19 cellular contexts compared by ENCODE assay signal in the genomic region with DNA sequence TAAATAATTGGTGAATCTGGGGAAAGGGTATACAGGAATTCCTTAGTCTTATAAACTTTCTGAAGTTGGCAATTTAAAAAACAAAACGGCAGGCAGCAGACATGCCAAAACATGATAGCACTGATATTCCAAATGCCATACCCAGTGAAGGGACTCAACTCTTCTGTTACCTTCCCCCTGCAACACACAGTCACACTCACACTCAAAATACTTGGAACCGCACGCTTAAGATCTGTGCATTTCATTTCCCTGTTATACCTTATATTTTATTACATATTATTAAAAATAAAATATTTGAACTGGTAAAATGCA.
DNase-seq lines count a peak whose midpoint lies in the region; ATAC-seq and TF ChIP-seq lines count a peak whose summit lies in the region.
"Had no signal": no experiment of that assay in that cellular context is flagged by ENCODE, and none has a peak within 500 bp of the region (broad histone marks: within the 10 kb centered on the region; RNA-seq: fewer than 3 reads in every experiment).

No MANE protein-coding gene starts in this region.

- H3K36me3 Mint-ChIP-seq in osteocyte (ENCODE audit: unreplicated experiment) (no peaks in the 10 kb centered on the region), WTC11 (peaks cover 5% of the 10 kb centered on the region; the same call in 1 of the 2 replicates)
- peaks cover 19% of the 10 kb centered on the region for H3K36me3 Mint-ChIP-seq in activated CD4-positive, alpha-beta T cell treated with anti-CD3 and anti-CD28 coated beads, Interleukin-2, amount 10 ng/mL, durations not matched to agents 24 days and 14 days (ENCODE audit: low read depth)
- H3K36me3 Mint-ChIP-seq: stimulated activated naive B cell treated with anti-CD40 and anti-IgM and Interleukin-4, amounts not matched to agents 10 μg/mL and 1 μg/mL and 100 μg/mL, for 72 hours had no signal

- H3K9me3 Mint-ChIP-seq in osteocyte (ENCODE audit: unreplicated experiment): no peaks in the 10 kb centered on the region
- H3K9me3 Mint-ChIP-seq in activated CD4-positive, alpha-beta T cell treated with anti-CD3 and anti-CD28 coated beads, Interleukin-2, amount 10 ng/mL, durations not matched to agents 24 days and 14 days: peaks cover 11% of the 10 kb centered on the region
- peaks cover 7% of the 10 kb centered on the region for H3K9me3 Mint-ChIP-seq in WTC11
- H3K9me3 Mint-ChIP-seq: activated T-helper 17 cell treated with anti-CD3 and anti-CD28 coated beads, Interleukin-2, amount 50 U/mL, for 72 hours had no signal

- peak overlapping the region; percentile 94 to 95 for H3K27ac ChIP-seq in ascending aorta
- H3K27ac ChIP-seq in epithelial cell of prostate: peak overlapping the region; percentile 69
- H3K27ac ChIP-seq in thyroid gland: peak overlapping the region; percentile 18 to 81 (median 30)

- CTCF ChIA-PET in WTC11 (lab: Charles Lee): interaction anchor here (1.1 to 2.7 kb wide), 3 partner anchors 35 to 79 kb away, joined by 3 to 12 read pairs (median 4); no protein-coding TSS in a partner anchor

- 88 to 95% methylated on average over 3 of the region's 3 CpGs for WGBS in thyroid gland, 2 donors

- no peak for ATAC-seq in WTC11
- ATAC-seq: activated CD8-positive, alpha-beta T cell treated with anti-CD3 and anti-CD28 coated beads for 36 hours; activated T-helper 17 cell treated with anti-CD3 and anti-CD28 coated beads, Interleukin-2, amount 50 U/mL, for 72 hours; GM12878; SK-N-SH treated with all-trans-retinoic acid at 6 μM for 48 hours; stimulated activated naive B cell treated with anti-CD40 and anti-IgM and Interleukin-4, amounts not matched to agents 10 μg/mL and 1 μg/mL and 100 μg/mL, for 72 hours had no signal

- no peaks in the 10 kb centered on the region for H3K27me3 ChIP-seq in ascending aorta
- no peaks in the 10 kb centered on the region for H3K27me3 ChIP-seq in thyroid gland

- DNase-seq in ascending aorta (ENCODE audit: low spot score in 2 of 2) (no peak), epithelial cell of prostate (ENCODE audit: low read depth, low spot score) (no peak), osteocyte (ENCODE audit: extremely low spot score, unreplicated experiment) (no peak), thyroid gland (no peak), WTC11 (ENCODE audit: low spot score) (no peak), foreskin fibroblast (no peak)
- DNase-seq in activated CD4-positive, alpha-beta T cell treated with anti-CD3 and anti-CD28 coated beads, Interleukin-2, amount 10 ng/mL, durations not matched to agents 24 days and 14 days: no peak
- DNase-seq: activated CD8-positive, alpha-beta T cell treated with anti-CD3 and anti-CD28 coated beads for 36 hours; amniotic stem cell; cortex of kidney; erythroblast; GOT3; NCI-H1048; NCI-H2081; NCI-H526; stimulated activated naive B cell treated with anti-CD40 and anti-IgM and Interleukin-4, amounts not matched to agents 10 μg/mL and 1 μg/mL and 100 μg/mL, for 72 hours had no signal

- no peak for TF ChIP-seq POLR2A in thyroid gland (IDR thresholded peaks at IDR 0.05)

- intact Hi-C loops in ascending aorta (cut with DNase I): loop anchor here (5.0 kb wide), 1 partner anchor 124 kb away; a partner anchor contains a TSS
- intact Hi-C loops in thyroid gland (cut with DNase I): no loop called here
- intact Hi-C loops in activated CD4-positive, alpha-beta T cell treated with anti-CD3 and anti-CD28 coated beads, Interleukin-2, amount 10 ng/mL, durations not matched to agents 24 days and 14 days (cut with micrococcal nuclease): no loop called here

- H3K4me3 ChIP-seq in ascending aorta (no peak overlapping the region), thyroid gland (replicated peaks in 1 of 3) (no peak overlapping the region), foreskin fibroblast (ENCODE audit: low read depth in 1 of 2, low read length in 2 of 2) (no peak overlapping the region)
- H3K4me3 ChIP-seq: GM12878 had no signal

- H3K36me3 ChIP-seq in ascending aorta (no peaks in the 10 kb centered on the region), thyroid gland (no peaks in the 10 kb centered on the region)

- H3K9me3 ChIP-seq in ascending aorta: no peaks in the 10 kb centered on the region
- no peaks in the 10 kb centered on the region for H3K9me3 ChIP-seq in thyroid gland

- no peaks in the 10 kb centered on the region for H3K27me3 Mint-ChIP-seq in osteocyte (ENCODE audit: unreplicated experiment)
- peaks cover 5% of the 10 kb centered on the region for H3K27me3 Mint-ChIP-seq in activated CD4-positive, alpha-beta T cell treated with anti-CD3 and anti-CD28 coated beads, Interleukin-2, amount 10 ng/mL, durations not matched to agents 24 days and 14 days
- H3K27me3 Mint-ChIP-seq in WTC11 (ENCODE audit: low read depth): peaks cover 33% of the 10 kb centered on the region
- H3K27me3 Mint-ChIP-seq: activated CD8-positive, alpha-beta T cell treated with anti-CD3 and anti-CD28 coated beads for 36 hours; activated T-helper 17 cell treated with anti-CD3 and anti-CD28 coated beads, Interleukin-2, amount 50 U/mL, for 72 hours; stimulated activated naive B cell treated with anti-CD40 and anti-IgM and Interleukin-4, amounts not matched to agents 10 μg/mL and 1 μg/mL and 100 μg/mL, for 72 hours had no signal

- POLR2A ChIA-PET in WTC11 (lab: Charles Lee): interaction anchor here (1.0 kb wide), 1 partner anchor 19 kb away, joined by 3 read pairs; no protein-coding TSS in a partner anchor

- TF ChIP-seq CTCF in ascending aorta (IDR thresholded peaks at IDR 0.05) (no peak), osteocyte (IDR thresholded peaks at IDR 0.05) (no peak), thyroid gland (IDR thresholded peaks at IDR 0.05) (no peak), WTC11 (IDR thresholded peaks at IDR 0.05) (no peak), foreskin fibroblast (IDR thresholded peaks at IDR 0.05; ENCODE audit: low read depth, low read length) (no peak)

- no peak overlapping the region for H3K4me3 Mint-ChIP-seq in osteocyte (ENCODE audit: unreplicated experiment)
- H3K4me3 Mint-ChIP-seq in activated CD4-positive, alpha-beta T cell treated with anti-CD3 and anti-CD28 coated beads, Interleukin-2, amount 10 ng/mL, durations not matched to agents 24 days and 14 days: no peak overlapping the region
- H3K4me3 Mint-ChIP-seq in WTC11: no peak overlapping the region
- H3K4me3 Mint-ChIP-seq: activated CD8-positive, alpha-beta T cell treated with anti-CD3 and anti-CD28 coated beads for 36 hours; activated T-helper 17 cell treated with anti-CD3 and anti-CD28 coated beads, Interleukin-2, amount 50 U/mL, for 72 hours; stimulated activated naive B cell treated with anti-CD40 and anti-IgM and Interleukin-4, amounts not matched to agents 10 μg/mL and 1 μg/mL and 100 μg/mL, for 72 hours had no signal

- H3K27ac Mint-ChIP-seq in osteocyte (ENCODE audit: unreplicated experiment): peak overlapping the region; percentile 92
- H3K27ac Mint-ChIP-seq in activated CD4-positive, alpha-beta T cell treated with anti-CD3 and anti-CD28 coated beads, Interleukin-2, amount 10 ng/mL, durations not matched to agents 24 days and 14 days: no peak overlapping the region
- no peak overlapping the region for H3K27ac Mint-ChIP-seq in WTC11
- H3K27ac Mint-ChIP-seq: activated CD8-positive, alpha-beta T cell treated with anti-CD3 and anti-CD28 coated beads for 36 hours; activated T-helper 17 cell treated with anti-CD3 and anti-CD28 coated beads, Interleukin-2, amount 50 U/mL, for 72 hours; stimulated activated naive B cell treated with anti-CD40 and anti-IgM and Interleukin-4, amounts not matched to agents 10 μg/mL and 1 μg/mL and 100 μg/mL, for 72 hours had no signal

- peaks cover 72% of the 10 kb centered on the region for H3K4me1 Mint-ChIP-seq in osteocyte (ENCODE audit: unreplicated experiment)
- H3K4me1 Mint-ChIP-seq in activated CD4-positive, alpha-beta T cell treated with anti-CD3 and anti-CD28 coated beads, Interleukin-2, amount 10 ng/mL, durations not matched to agents 24 days and 14 days: no peaks in the 10 kb centered on the region
- H3K4me1 Mint-ChIP-seq in WTC11: peaks cover 30% of the 10 kb centered on the region

- peaks cover 35 to 43% of the 10 kb centered on the region in 2 donors for H3K4me1 ChIP-seq in ascending aorta
- H3K4me1 ChIP-seq in thyroid gland: peaks cover 10 to 39% of the 10 kb centered on the region in 2 donors

TF ChIP-seq in WTC11, 78 proteins besides CTCF, POLR2A, EP300 and RAD21 (continues in another document):
- TF ChIP-seq SMAD3 (CRISPR knock-in tag; IDR thresholded peaks at IDR 0.05; ENCODE audit: borderline replicate concordance): no peak
- no peak for TF ChIP-seq ETV6 (CRISPR knock-in tag; IDR thresholded peaks at IDR 0.05)
- TF ChIP-seq HMGA2 (CRISPR knock-in tag; IDR thresholded peaks at IDR 0.05): no peak
- TF ChIP-seq, protein P1, sequence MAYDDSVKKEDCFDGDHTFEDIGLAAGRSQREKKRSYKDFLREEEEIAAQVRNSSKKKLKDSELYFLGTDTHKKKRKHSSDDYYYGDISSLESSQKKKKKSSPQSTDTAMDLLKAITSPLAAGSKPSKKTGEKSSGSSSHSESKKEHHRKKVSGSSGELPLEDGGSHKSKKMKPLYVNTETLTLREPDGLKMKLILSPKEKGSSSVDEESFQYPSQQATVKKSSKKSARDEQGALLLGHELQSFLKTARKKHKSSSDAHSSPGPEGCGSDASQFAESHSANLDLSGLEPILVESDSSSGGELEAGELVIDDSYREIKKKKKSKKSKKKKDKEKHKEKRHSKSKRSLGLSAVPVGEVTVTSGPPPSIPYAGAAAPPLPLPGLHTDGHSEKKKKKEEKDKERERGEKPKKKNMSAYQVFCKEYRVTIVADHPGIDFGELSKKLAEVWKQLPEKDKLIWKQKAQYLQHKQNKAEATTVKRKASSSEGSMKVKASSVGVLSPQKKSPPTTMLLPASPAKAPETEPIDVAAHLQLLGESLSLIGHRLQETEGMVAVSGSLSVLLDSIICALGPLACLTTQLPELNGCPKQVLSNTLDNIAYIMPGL (CRISPR knock-in tag; IDR thresholded peaks at IDR 0.05): no peak
- TF ChIP-seq FOXJ3 (CRISPR knock-in tag; IDR thresholded peaks at IDR 0.05; ENCODE audit: borderline replicate concordance): no peak
- TF ChIP-seq, protein P2, sequence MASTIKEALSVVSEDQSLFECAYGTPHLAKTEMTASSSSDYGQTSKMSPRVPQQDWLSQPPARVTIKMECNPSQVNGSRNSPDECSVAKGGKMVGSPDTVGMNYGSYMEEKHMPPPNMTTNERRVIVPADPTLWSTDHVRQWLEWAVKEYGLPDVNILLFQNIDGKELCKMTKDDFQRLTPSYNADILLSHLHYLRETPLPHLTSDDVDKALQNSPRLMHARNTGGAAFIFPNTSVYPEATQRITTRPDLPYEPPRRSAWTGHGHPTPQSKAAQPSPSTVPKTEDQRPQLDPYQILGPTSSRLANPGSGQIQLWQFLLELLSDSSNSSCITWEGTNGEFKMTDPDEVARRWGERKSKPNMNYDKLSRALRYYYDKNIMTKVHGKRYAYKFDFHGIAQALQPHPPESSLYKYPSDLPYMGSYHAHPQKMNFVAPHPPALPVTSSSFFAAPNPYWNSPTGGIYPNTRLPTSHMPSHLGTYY (CRISPR knock-in tag; IDR thresholded peaks at IDR 0.05): no peak
- TF ChIP-seq GTF2I (CRISPR knock-in tag; conservative IDR thresholded peaks at IDR 0.05): no peak
- TF ChIP-seq, protein P3, sequence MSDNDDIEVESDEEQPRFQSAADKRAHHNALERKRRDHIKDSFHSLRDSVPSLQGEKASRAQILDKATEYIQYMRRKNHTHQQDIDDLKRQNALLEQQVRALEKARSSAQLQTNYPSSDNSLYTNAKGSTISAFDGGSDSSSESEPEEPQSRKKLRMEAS (CRISPR knock-in tag; IDR thresholded peaks at IDR 0.05): no peak

Comparison
In these comparisons a context has a peak if more than half of its experiments do, and no peak if none do; other contexts are left out.
1. H3K27ac ChIP-seq: peak in every context shown above with its lines; median percentile 94 in ascending aorta; 69 in epithelial cell of prostate; 30 in thyroid gland.